In the genomic region with DNA sequence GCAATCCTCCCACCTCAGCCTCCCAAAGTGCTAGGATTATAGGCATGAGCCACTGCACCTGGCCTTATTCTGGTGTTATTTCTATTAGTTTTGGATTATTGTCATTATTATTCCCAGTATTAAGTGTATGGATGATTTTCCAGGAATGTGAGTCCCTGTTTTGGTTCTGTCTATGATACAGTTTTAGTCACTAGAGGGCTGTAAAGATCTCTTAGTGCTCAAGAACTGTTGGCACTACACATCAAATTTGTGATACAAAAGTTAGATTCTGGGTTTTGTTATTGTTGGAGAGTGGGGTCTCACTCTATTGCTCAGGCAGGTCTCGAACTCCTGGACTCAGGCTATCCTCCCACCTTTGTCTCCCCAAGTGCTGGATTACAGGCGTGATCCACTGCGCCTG, we compare ENCODE assay signal across 13 cellular contexts. TPM values are rescaled to one million over a fixed set of nuclear protein-coding genes. Genes with fewer than 3 reads are reported as not detected.
DNase-seq lines count a peak whose midpoint lies in the region; ATAC-seq and TF ChIP-seq lines count a peak whose summit lies in the region.
"Had no signal": no experiment of that assay in that cellular context is flagged by ENCODE, and none has a peak within 500 bp of the region (broad histone marks: within the 10 kb centered on the region; RNA-seq: fewer than 3 reads in every experiment).

No MANE protein-coding gene starts in this region.

- ATAC-seq in left lobe of liver: peak; percentile 49
- ATAC-seq: GM23338 had no signal

- TF ChIP-seq CTCF in BE2C (IDR thresholded peaks at IDR 0.05; ENCODE audit: low read depth, low read length): peak; percentile 25
- peak; percentile 33; the same call in 1 of the 2 replicates for TF ChIP-seq CTCF in LNCAP (IDR thresholded peaks at IDR 0.05)

- H3K4me3 ChIP-seq in BE2C (ENCODE audit: low read depth, low read length): no peak overlapping the region
- H3K4me3 ChIP-seq: GM23338, sigmoid colon had no signal

- DNase-seq in BE2C (no peak), T47D (ENCODE audit: low read depth in 1 of 2, low spot score in 1 of 2) (peak; percentile 62), left lobe of liver (ENCODE audit: low spot score) (no peak), NCI-H526 treated with DMSO at 0.1 percent for 48 hours (lab: John Stamatoyannopoulos, UW) (no peak), EL (no peak), NCI-H1417 (lab: John Stamatoyannopoulos, UW) (no peak), activated T-cell treated with anti-CD3 and anti-CD28 coated beads for 4 hours (no peak)
- DNase-seq: activated CD4-positive, alpha-beta T cell treated with anti-CD3 and anti-CD28 coated beads, Interleukin-2, amount 50 U/mL, for 48 hours; activated naive CD4-positive, alpha-beta T cell treated with Interleukin-2 at 50 U/mL for 16 hours; Caco-2; sigmoid colon had no signal

- in situ Hi-C loops in T47D (cut with HindIII; ENCODE audit: low pct_unique_long_range_greater_than_20kb, low sequenced_read_pairs): no loop called here

- H3K4me1 ChIP-seq in BE2C: no peaks in the 10 kb centered on the region
- H3K4me1 ChIP-seq: Caco-2 had no signal

- H3K36me3 ChIP-seq in BE2C: no peaks in the 10 kb centered on the region
- H3K36me3 ChIP-seq: sigmoid colon had no signal

- H3K27me3 ChIP-seq in BE2C: peaks cover 23% of the 10 kb centered on the region

- no peaks in the 10 kb centered on the region for H3K9me3 ChIP-seq in BE2C
- H3K9me3 ChIP-seq: sigmoid colon had no signal

RNA-seq across cellular contexts. Expression of gene CCL28, which starts 12.1 kb away (rescaled TPM):
- polyA plus RNA-seq in BE2C (2012; ENCODE audit: insufficient read depth, insufficient read length, low read depth): not detected
- 2.3 TPM for total RNA-seq in left lobe of liver

Comparison
In these comparisons a context has a peak if more than half of its experiments do, and no peak if none do; other contexts are left out.
1. DNase-seq: peak in T47D (2 of 2); none in BE2C (single experiment), left lobe of liver (single experiment), NCI-H526 treated with DMSO at 0.1 percent for 48 hours (single experiment), EL (single experiment), NCI-H1417 (0 of 3) and activated T-cell treated with anti-CD3 and anti-CD28 coated beads for 4 hours (single experiment).